1 cellular context compared by ENCODE assay signal in the genomic region with DNA sequence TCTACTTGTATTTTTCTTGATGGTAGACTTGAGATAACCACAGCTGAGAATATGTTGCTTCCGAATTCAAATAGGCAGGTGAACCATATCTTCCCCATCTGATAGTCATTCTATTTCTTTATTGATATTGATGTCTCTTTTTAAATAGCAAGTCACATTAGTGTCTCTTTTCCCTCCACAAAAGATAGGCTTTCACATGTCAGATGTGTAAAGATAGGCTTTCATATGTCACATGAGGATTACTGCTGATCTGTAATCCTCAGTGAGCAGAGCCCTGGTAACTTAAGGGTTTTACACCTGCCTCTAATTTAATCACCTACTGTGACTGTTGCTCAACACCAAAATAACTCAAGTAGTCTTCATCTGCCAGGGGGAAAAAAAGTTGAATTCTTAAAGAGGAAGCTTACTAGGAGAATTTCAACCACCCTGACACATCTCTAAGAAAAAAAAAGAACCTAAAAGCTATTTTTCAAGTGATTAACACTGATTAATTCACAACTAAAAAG.
TF ChIP-seq lines count a peak whose summit lies in the region.

No MANE protein-coding gene starts in this region.

TF ChIP-seq in H1, 55 proteins besides CTCF, POLR2A, EP300 and RAD21 (continued from another document):
- TF ChIP-seq, protein P1, sequence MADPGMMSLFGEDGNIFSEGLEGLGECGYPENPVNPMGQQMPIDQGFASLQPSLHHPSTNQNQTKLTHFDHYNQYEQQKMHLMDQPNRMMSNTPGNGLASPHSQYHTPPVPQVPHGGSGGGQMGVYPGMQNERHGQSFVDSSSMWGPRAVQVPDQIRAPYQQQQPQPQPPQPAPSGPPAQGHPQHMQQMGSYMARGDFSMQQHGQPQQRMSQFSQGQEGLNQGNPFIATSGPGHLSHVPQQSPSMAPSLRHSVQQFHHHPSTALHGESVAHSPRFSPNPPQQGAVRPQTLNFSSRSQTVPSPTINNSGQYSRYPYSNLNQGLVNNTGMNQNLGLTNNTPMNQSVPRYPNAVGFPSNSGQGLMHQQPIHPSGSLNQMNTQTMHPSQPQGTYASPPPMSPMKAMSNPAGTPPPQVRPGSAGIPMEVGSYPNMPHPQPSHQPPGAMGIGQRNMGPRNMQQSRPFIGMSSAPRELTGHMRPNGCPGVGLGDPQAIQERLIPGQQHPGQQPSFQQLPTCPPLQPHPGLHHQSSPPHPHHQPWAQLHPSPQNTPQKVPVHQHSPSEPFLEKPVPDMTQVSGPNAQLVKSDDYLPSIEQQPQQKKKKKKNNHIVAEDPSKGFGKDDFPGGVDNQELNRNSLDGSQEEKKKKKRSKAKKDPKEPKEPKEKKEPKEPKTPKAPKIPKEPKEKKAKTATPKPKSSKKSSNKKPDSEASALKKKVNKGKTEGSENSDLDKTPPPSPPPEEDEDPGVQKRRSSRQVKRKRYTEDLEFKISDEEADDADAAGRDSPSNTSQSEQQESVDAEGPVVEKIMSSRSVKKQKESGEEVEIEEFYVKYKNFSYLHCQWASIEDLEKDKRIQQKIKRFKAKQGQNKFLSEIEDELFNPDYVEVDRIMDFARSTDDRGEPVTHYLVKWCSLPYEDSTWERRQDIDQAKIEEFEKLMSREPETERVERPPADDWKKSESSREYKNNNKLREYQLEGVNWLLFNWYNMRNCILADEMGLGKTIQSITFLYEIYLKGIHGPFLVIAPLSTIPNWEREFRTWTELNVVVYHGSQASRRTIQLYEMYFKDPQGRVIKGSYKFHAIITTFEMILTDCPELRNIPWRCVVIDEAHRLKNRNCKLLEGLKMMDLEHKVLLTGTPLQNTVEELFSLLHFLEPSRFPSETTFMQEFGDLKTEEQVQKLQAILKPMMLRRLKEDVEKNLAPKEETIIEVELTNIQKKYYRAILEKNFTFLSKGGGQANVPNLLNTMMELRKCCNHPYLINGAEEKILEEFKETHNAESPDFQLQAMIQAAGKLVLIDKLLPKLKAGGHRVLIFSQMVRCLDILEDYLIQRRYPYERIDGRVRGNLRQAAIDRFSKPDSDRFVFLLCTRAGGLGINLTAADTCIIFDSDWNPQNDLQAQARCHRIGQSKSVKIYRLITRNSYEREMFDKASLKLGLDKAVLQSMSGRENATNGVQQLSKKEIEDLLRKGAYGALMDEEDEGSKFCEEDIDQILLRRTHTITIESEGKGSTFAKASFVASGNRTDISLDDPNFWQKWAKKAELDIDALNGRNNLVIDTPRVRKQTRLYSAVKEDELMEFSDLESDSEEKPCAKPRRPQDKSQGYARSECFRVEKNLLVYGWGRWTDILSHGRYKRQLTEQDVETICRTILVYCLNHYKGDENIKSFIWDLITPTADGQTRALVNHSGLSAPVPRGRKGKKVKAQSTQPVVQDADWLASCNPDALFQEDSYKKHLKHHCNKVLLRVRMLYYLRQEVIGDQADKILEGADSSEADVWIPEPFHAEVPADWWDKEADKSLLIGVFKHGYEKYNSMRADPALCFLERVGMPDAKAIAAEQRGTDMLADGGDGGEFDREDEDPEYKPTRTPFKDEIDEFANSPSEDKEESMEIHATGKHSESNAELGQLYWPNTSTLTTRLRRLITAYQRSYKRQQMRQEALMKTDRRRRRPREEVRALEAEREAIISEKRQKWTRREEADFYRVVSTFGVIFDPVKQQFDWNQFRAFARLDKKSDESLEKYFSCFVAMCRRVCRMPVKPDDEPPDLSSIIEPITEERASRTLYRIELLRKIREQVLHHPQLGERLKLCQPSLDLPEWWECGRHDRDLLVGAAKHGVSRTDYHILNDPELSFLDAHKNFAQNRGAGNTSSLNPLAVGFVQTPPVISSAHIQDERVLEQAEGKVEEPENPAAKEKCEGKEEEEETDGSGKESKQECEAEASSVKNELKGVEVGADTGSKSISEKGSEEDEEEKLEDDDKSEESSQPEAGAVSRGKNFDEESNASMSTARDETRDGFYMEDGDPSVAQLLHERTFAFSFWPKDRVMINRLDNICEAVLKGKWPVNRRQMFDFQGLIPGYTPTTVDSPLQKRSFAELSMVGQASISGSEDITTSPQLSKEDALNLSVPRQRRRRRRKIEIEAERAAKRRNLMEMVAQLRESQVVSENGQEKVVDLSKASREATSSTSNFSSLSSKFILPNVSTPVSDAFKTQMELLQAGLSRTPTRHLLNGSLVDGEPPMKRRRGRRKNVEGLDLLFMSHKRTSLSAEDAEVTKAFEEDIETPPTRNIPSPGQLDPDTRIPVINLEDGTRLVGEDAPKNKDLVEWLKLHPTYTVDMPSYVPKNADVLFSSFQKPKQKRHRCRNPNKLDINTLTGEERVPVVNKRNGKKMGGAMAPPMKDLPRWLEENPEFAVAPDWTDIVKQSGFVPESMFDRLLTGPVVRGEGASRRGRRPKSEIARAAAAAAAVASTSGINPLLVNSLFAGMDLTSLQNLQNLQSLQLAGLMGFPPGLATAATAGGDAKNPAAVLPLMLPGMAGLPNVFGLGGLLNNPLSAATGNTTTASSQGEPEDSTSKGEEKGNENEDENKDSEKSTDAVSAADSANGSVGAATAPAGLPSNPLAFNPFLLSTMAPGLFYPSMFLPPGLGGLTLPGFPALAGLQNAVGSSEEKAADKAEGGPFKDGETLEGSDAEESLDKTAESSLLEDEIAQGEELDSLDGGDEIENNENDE (IDR thresholded peaks at IDR 0.05; ENCODE audit: insufficient replicate concordance, low read length) = no peak
